In the genomic region with DNA sequence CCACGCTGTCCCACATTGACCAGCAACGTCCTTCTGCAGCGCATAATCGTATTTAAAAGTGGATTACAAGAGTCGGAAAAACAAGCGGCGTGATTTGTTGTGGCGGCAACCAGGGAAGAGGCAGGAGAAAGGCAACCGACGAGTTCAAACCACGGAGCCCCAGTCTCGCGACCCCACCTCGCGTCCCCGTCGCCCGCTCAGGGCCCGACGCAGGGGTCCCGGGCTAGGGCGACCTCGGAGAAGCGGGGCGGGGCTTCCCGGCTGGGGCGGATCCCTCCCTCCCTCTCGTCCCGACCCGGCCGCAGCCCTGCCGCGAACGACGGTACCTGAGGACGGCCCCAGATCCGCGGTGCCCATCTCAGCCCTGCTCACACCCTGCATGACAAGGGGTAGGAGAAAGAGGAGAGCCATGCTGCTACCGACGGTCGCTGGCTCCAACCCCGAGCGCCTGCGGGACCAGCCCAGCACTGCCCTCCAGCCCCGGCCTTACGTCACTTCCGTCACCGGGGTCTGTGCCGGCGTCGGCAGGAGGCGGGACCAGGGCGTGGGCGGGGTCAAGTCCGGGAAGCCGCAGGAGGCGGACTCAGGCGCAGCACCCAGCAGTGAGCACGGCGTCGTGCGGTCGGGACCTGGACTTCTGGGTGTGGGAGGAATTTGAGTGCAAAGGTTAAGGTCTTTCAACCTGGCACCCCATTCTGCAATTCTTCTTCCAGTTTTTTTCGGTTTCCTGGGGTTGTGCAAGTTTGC, we compare ENCODE assay signal across 8 cellular contexts. TPM values are rescaled to one million over a fixed set of nuclear protein-coding genes. Genes with fewer than 3 reads are reported as not detected.
A peak's percentile ranks its signal among the peaks of the same experiment; 100 is the strongest.
DNase-seq lines count a peak whose midpoint lies in the region; ATAC-seq and TF ChIP-seq lines count a peak whose summit lies in the region.

IFNGR1 (minus strand) TSS at position 469 of the 747 bp plus-strand sequence; CDS start at position 411, 58 bp downstream.

- peaks cover 49% of the 10 kb centered on the region for H3K79me2 ChIP-seq in DND-41 (ENCODE audit: insufficient read depth, low read length)
- H3K79me2 ChIP-seq in GM23248 (ENCODE audit: insufficient read depth), result peaks cover 51% of the 10 kb centered on the region

- H3K4me1 ChIP-seq in DND-41 (ENCODE audit: insufficient read depth, low read length), result peaks cover 34% of the 10 kb centered on the region
- peaks cover 42% of the 10 kb centered on the region for H3K4me1 ChIP-seq in GM23248 (ENCODE audit: insufficient read depth)
- H3K4me1 ChIP-seq in muscle layer of colon (ENCODE audit: insufficient read depth, low read length), result peaks cover 37% of the 10 kb centered on the region

- DNase-seq in DND-41 (peak; percentile 96), GM23248 (peak; percentile 98), LHCN-M2 (ENCODE audit: low read depth) (peak; percentile 81), RPMI7951 (ENCODE audit: low read depth) (peak; percentile 87), activated T-helper 1 cell treated with Interleukin-2 at 50 U/mL for 16 hours (ENCODE audit: low read depth) (peak; percentile 91)
- DNase-seq in stimulated activated CD8-positive, alpha-beta memory T cell treated with anti-CD3 and anti-CD28 coated beads, Interleukin-7, amount 100 ng/mL, for 24 hours (ENCODE audit: low read depth), result peak; percentile 93

- H3K36me3 ChIP-seq in DND-41 (ENCODE audit: insufficient read depth, low read length), result 0 out of 2 replicates have a peak, but pooled peaks cover 2% of the 10 kb centered on the region
- no peaks in the 10 kb centered on the region for H3K36me3 ChIP-seq in GM23248 (ENCODE audit: low read depth)
- H3K36me3 ChIP-seq in muscle layer of colon (ENCODE audit: insufficient read depth, low read length), result no peaks in the 10 kb centered on the region

- H3K27ac ChIP-seq in DND-41 (ENCODE audit: low read length), result peak within 1 kb of the TSS; percentile 79
- H3K27ac ChIP-seq in GM23248, result peak within 1 kb of the TSS; percentile 94
- peak within 1 kb of the TSS; percentile 99 for H3K27ac ChIP-seq in muscle layer of colon (ENCODE audit: low read depth, low read length)

- peak within 1 kb of the TSS; percentile 86 for H2AFZ ChIP-seq in DND-41 (ENCODE audit: low read depth, low read length)
- peak within 1 kb of the TSS; percentile 93 for H2AFZ ChIP-seq in GM23248

- no peak for TF ChIP-seq CTCF in DND-41 (IDR thresholded peaks at IDR 0.05; ENCODE audit: borderline replicate concordance, extremely low read depth, low read length, poor library complexity, severe bottlenecking)

- H3K4me2 ChIP-seq in DND-41 (ENCODE audit: insufficient read depth, low read length), result peak within 1 kb of the TSS; percentile 75
- H3K4me2 ChIP-seq in GM23248 (ENCODE audit: unreplicated experiment), result peak within 1 kb of the TSS; percentile 98

- H4K20me1 ChIP-seq in DND-41 (ENCODE audit: insufficient read depth, low read length) (peaks cover 17% of the 10 kb centered on the region; the same call in 1 of the 2 replicates), GM23248 (ENCODE audit: insufficient read depth) (no peaks in the 10 kb centered on the region)

- H3K9ac ChIP-seq in DND-41 (ENCODE audit: low read depth, low read length) (peak within 1 kb of the TSS; percentile 66), GM23248 (peak within 1 kb of the TSS; percentile 97), muscle layer of colon (ENCODE audit: low read length) (peak within 1 kb of the TSS; percentile 88)

- peaks cover 35% of the 10 kb centered on the region for H3F3A ChIP-seq in GM23248 (ENCODE audit: insufficient read depth)

- H3K4me3 ChIP-seq in DND-41 (ENCODE audit: low read depth in 1 of 2, low read length in 2 of 2) (peak within 1 kb of the TSS; percentile 34 to 79), GM23248 (peak within 1 kb of the TSS; percentile 85), muscle layer of colon (ENCODE audit: low read depth in 1 of 2, low read length in 2 of 2) (peak within 1 kb of the TSS; percentile 89 to 99)

- H3K9me3 ChIP-seq in DND-41 (ENCODE audit: insufficient read depth, low read length, severe bottlenecking) (no peaks in the 10 kb centered on the region), GM23248 (ENCODE audit: low read depth) (no peaks in the 10 kb centered on the region), muscle layer of colon (ENCODE audit: low read length) (no peaks in the 10 kb centered on the region)

- in situ Hi-C loops in GM23248 (cut with MboI), result no loop called here

- ATAC-seq in DND-41 (ENCODE audit: insufficient read depth, low read depth) (peak; percentile 95), esophagus mucosa (peak; percentile 93)

- H3K27me3 ChIP-seq in DND-41 (ENCODE audit: insufficient read depth, low read length, poor library complexity), result no peaks in the 10 kb centered on the region
- no peaks in the 10 kb centered on the region for H3K27me3 ChIP-seq in GM23248 (replicated peaks; ENCODE audit: insufficient read depth)
- no peaks in the 10 kb centered on the region for H3K27me3 ChIP-seq in muscle layer of colon (ENCODE audit: control insufficient read depth in 1 of 2, insufficient read depth in 2 of 2, low read length in 2 of 2)

- H3K9me2 ChIP-seq in GM23248 (ENCODE audit: insufficient read depth), result no peaks in the 10 kb centered on the region

- 0 to 1% methylated on average over 55 to 56 of the region's 64 CpGs for WGBS in GM23248 (ENCODE audit: low coverage in 1 of 2, low lambda C conversion rate in 2 of 2, missing lambda C conversion rate in 2 of 2), 2 experiments

RNA-seq across cellular contexts. Expression of gene IFNGR1, which starts in this region (rescaled TPM):
- total RNA-seq in GM23248 (2014; rRNA removed; shearing (Covaris generic)), result 57.0 and 58.8 TPM in 2 replicates
- polyA plus RNA-seq in GM23248 (2016; fragmentation: Nextera tagmentation; extraction: Ambion mirVana), result 61.6 and 65.3 TPM in 2 replicates
- total RNA-seq in LHCN-M2 (2014; rRNA removed), result 19.3 and 22.8 TPM in 2 replicates
- polyA plus RNA-seq in LHCN-M2 (2012), result 12.4 TPM
- total RNA-seq in RPMI7951 (2014; rRNA removed; shearing (Covaris generic)), result 43.7 and 55.2 TPM in 2 replicates
- total RNA-seq in esophagus mucosa, result 53.5 TPM

Comparison
In these comparisons a context has a peak if more than half of its experiments do, and no peak if none do; other contexts are left out.
1. Peak in every context shown above with its lines: DNase-seq, ATAC-seq, H3K4me3 ChIP-seq and H3K27ac ChIP-seq.